In genomic region chr2:128299628-128300027, GRCh38 we compare ENCODE assay signal across 11 cellular contexts.
"Had no signal": no experiment of that assay in that cellular context is flagged by ENCODE, and none has a peak within 500 bp of the region (broad histone marks: within the 10 kb centered on the region; RNA-seq: fewer than 3 reads in every experiment).

No MANE protein-coding gene starts in this region.

- H3K27ac ChIP-seq: thoracic aorta, vagina had no signal

- H3K27me3 ChIP-seq: stomach, vagina had no signal

- ATAC-seq: effector memory CD8-positive, alpha-beta T cell had no signal

- H3K9me3 ChIP-seq: stomach, thoracic aorta, vagina had no signal

- H3K36me3 ChIP-seq: stomach, thoracic aorta, vagina had no signal

- DNase-seq: activated B cell treated with CpG ODN at 0.5 μM for 24 hours; activated CD4-positive, alpha-beta T cell treated with anti-CD3 and anti-CD28 coated beads, Interleukin-2, amount 10 ng/mL, durations not matched to agents 7 days and 5 days; activated CD8-positive, alpha-beta memory T cell treated with anti-CD3 and anti-CD28 coated beads for 24 hours; activated naive CD4-positive, alpha-beta T cell treated with anti-CD3 and anti-CD28 coated beads for 36 hours; central memory CD4-positive, alpha-beta T cell; effector memory CD8-positive, alpha-beta T cell; stimulated activated CD4-positive, alpha-beta T cell treated with anti-CD3 and anti-CD28 coated beads, Interleukin-15, amount 100 ng/mL, for 24 hours; stimulated activated CD4-positive, alpha-beta T cell treated with anti-CD3 and anti-CD28 coated beads, Interleukin-4, amount 100 ng/mL, for 24 hours; stomach had no signal

- H3K4me3 ChIP-seq: stomach, thoracic aorta, vagina had no signal
